Comparison of ENCODE assay signal across 10 cellular contexts in the genomic region with DNA sequence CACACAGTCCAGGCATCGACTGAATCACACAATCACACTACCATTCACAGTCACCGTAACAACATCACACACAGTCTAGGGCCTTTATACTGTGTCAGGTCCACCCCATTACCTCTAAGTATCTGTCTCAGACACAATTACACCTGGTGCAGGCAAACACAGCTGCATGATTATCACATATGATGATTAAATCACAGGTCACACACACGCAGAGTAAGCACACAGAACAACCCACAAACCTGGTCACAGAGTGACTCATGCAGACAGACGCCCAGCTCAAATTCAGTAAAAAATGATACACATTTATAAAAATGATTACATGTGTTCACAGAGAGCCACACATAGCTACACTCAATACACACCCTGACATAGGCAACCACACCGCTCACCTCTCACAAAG. TPM values are rescaled to one million over a fixed set of nuclear protein-coding genes. Genes with fewer than 3 reads are reported as not detected.
DNase-seq lines count a peak whose midpoint lies in the region; ATAC-seq and TF ChIP-seq lines count a peak whose summit lies in the region.
"Had no signal": no experiment of that assay in that cellular context is flagged by ENCODE, and none has a peak within 500 bp of the region (broad histone marks: within the 10 kb centered on the region; RNA-seq: fewer than 3 reads in every experiment).

No MANE protein-coding gene starts in this region.

- H3K27me3 ChIP-seq in ACC112 (ENCODE audit: insufficient read depth, low read length) = no peaks in the 10 kb centered on the region
- H3K27me3 ChIP-seq in HAP-1 (ENCODE audit: low read depth) = no peaks in the 10 kb centered on the region
- no peaks in the 10 kb centered on the region for H3K27me3 ChIP-seq in RWPE2 (ENCODE audit: insufficient read depth, poor library complexity, severe bottlenecking)
- no peaks in the 10 kb centered on the region for H3K27me3 ChIP-seq in iPS-18a (ENCODE audit: control insufficient read depth, insufficient read depth, low read length)

- no peak overlapping the region for H3K9ac ChIP-seq in iPS-18a (ENCODE audit: low read length)

- H3K4me3 ChIP-seq in ACC112 (ENCODE audit: low read depth, low read length) = peak overlapping the region; percentile 92
- peak overlapping the region; percentile 99 for H3K4me3 ChIP-seq in HAP-1
- H3K4me3 ChIP-seq in RWPE2 (ENCODE audit: severe bottlenecking) = peak overlapping the region; percentile 75
- peak overlapping the region; percentile 89 for H3K4me3 ChIP-seq in iPS-18a (ENCODE audit: low read length)
- H3K4me3 ChIP-seq: mucosa of descending colon had no signal

- ATAC-seq in RWPE2 (ENCODE audit: low read depth) (no peak), GM21360 (IDR thresholded peaks at IDR 0.05; ENCODE audit: unreplicated experiment) (no peak), HG03097 (IDR thresholded peaks at IDR 0.05; ENCODE audit: low FRiP score, unreplicated experiment) (no peak)
- ATAC-seq: mucosa of descending colon had no signal

- no peak for TF ChIP-seq CTCF in RWPE2 (IDR thresholded peaks at IDR 0.05; ENCODE audit: poor library complexity, severe bottlenecking)

- H3K4me1 ChIP-seq in ACC112 (ENCODE audit: control insufficient read depth, insufficient read depth, low read length, unreplicated experiment) (peaks cover 7% of the 10 kb centered on the region), HAP-1 (peaks cover 13% of the 10 kb centered on the region), RWPE2 (ENCODE audit: insufficient read depth, poor library complexity, severe bottlenecking) (no peaks in the 10 kb centered on the region), iPS-18a (ENCODE audit: control insufficient read depth, low read depth, low read length) (no peaks in the 10 kb centered on the region)

- intact Hi-C loops in posterior vena cava (cut with DNase I) = no loop called here

- H3K9me3 ChIP-seq in HAP-1 = no peaks in the 10 kb centered on the region
- H3K9me3 ChIP-seq in RWPE2 (ENCODE audit: severe bottlenecking) = no peaks in the 10 kb centered on the region
- H3K9me3 ChIP-seq in iPS-18a (ENCODE audit: control insufficient read depth, low read depth, low read length) = no peaks in the 10 kb centered on the region
- H3K9me3 ChIP-seq: mucosa of descending colon had no signal

- in situ Hi-C loops in HAP-1 (cut with MboI; ENCODE audit: low sequenced_read_pairs) = no loop called here

- H2AFZ ChIP-seq in ACC112 (ENCODE audit: low read length, unreplicated experiment) = no peak overlapping the region

- DNase-seq in HAP-1 (ENCODE audit: low spot score in 2 of 2) = no peak
- DNase-seq in RWPE2 (ENCODE audit: low spot score) = no peak
- DNase-seq in posterior vena cava (ENCODE audit: low spot score) = no peak
- DNase-seq in T1000 (lab: John Stamatoyannopoulos, UW) = no peak
- DNase-seq: mucosa of descending colon, NCI-H82 had no signal

- peaks cover 33% of the 10 kb centered on the region for H3K79me2 ChIP-seq in ACC112 (ENCODE audit: control insufficient read depth, insufficient read depth, low read length, unreplicated experiment)

- no peak overlapping the region for H3K27ac ChIP-seq in ACC112 (ENCODE audit: low read depth, low read length)
- no peak overlapping the region for H3K27ac ChIP-seq in RWPE2 (ENCODE audit: poor library complexity, severe bottlenecking)
- H3K27ac ChIP-seq in iPS-18a (ENCODE audit: low read length) = no peak overlapping the region

- H3K36me3 ChIP-seq in ACC112 (ENCODE audit: insufficient read depth, low read length) = no peaks in the 10 kb centered on the region
- H3K36me3 ChIP-seq in HAP-1 (replicated peaks) = no peaks in the 10 kb centered on the region; the same call in none of the 2 replicates
- no peaks in the 10 kb centered on the region for H3K36me3 ChIP-seq in RWPE2 (ENCODE audit: low read depth)
- H3K36me3 ChIP-seq in iPS-18a (ENCODE audit: control insufficient read depth, low read depth, low read length) = no peaks in the 10 kb centered on the region

RNA-seq across cellular contexts. Expression of gene ZSCAN22, which starts 1.2 kb away (rescaled TPM):
- 1 to 10 TPM; 2.5 to 2.6 TPM for total RNA-seq in posterior vena cava

RNA-seq across cellular contexts. Expression of gene ERVK3-1, which starts 20.4 kb away (rescaled TPM):
- total RNA-seq in posterior vena cava = 10 to 100 TPM; 17.7 to 25.0 TPM

RNA-seq across cellular contexts. Expression of gene A1BG, which starts 27.7 kb away (rescaled TPM):
- total RNA-seq in posterior vena cava = 10 to 100 TPM; 11.7 to 17.5 TPM

RNA-seq across cellular contexts. Expression of gene ZNF497, which starts 36.9 kb away (rescaled TPM):
- under 1 TPM; 0.14 to 0.69 TPM for total RNA-seq in posterior vena cava

RNA-seq across cellular contexts. Expression of gene ZNF8, which starts 46.9 kb away (rescaled TPM):
- 1 to 10 TPM; 5.1 to 5.5 TPM for total RNA-seq in posterior vena cava
